In genomic region chr19:41351339-41352245, GRCh38 we compare ENCODE assay signal across 8 cellular contexts. TPM values are rescaled to one million over a fixed set of nuclear protein-coding genes. Genes with fewer than 3 reads are reported as not detected.
A peak's percentile ranks its signal among the peaks of the same experiment; 100 is the strongest.
DNase-seq lines count a peak whose midpoint lies in the region; ATAC-seq and TF ChIP-seq lines count a peak whose summit lies in the region.

No MANE protein-coding gene starts in this region.

- peaks cover 26 to 49% of the 10 kb centered on the region in 2 donors for H3K36me3 Mint-ChIP-seq in activated naive CD4-positive, alpha-beta T cell treated with anti-CD3 and anti-CD28 coated beads, Interleukin-2, amount 50 U/mL, for 72 hours

- H3K4me3 ChIP-seq in left ventricle myocardium inferior: peak overlapping the region; percentile 93
- H3K4me3 ChIP-seq in aorta (ENCODE audit: low read length in 2 of 2): peak overlapping the region; percentile 34 to 77

- peaks cover 13% of the 10 kb centered on the region for H3K27me3 ChIP-seq in left ventricle myocardium inferior (ENCODE audit: low read depth)
- H3K27me3 ChIP-seq in aorta (ENCODE audit: control insufficient read depth in 1 of 2, insufficient read depth in 2 of 2, low read length in 1 of 2): no peaks in the 10 kb centered on the region

- WGBS in aorta, 2 donors: 0% methylated on average over 46 to 58 of the region's 58 CpGs

- peak; percentile 23 for ATAC-seq in HG03097 (IDR thresholded peaks at IDR 0.05; ENCODE audit: low FRiP score, unreplicated experiment)
- peak; percentile 64 to 68 for ATAC-seq in activated naive CD4-positive, alpha-beta T cell treated with anti-CD3 and anti-CD28 coated beads, Interleukin-2, amount 50 U/mL, for 72 hours
- ATAC-seq in aorta (ENCODE audit: low FRiP score): peak; percentile 74

- no peaks in the 10 kb centered on the region for H3K9me3 Mint-ChIP-seq in activated naive CD4-positive, alpha-beta T cell treated with anti-CD3 and anti-CD28 coated beads, Interleukin-2, amount 50 U/mL, for 72 hours

- H3K4me1 ChIP-seq in left ventricle myocardium inferior (peaks cover 74% of the 10 kb centered on the region), aorta (ENCODE audit: control insufficient read depth in 1 of 2, insufficient read depth in 2 of 2, low read length in 2 of 2) (no peaks in the 10 kb centered on the region)

- TF ChIP-seq CTCF in left ventricle myocardium inferior (IDR thresholded peaks at IDR 0.05; ENCODE audit: borderline replicate concordance): no peak

- intact Hi-C loops in left ventricle myocardium inferior (cut with micrococcal nuclease): no loop called here
- intact Hi-C loops in aorta (cut with DNase I): loop anchor here in 1 of 2 donors (2.0 to 5.0 kb wide), 3 partner anchors 27 to 76 kb away; partner anchors contain the start of genes B3GNT8 and CCDC97

- H3K27ac Mint-ChIP-seq in activated naive CD4-positive, alpha-beta T cell treated with anti-CD3 and anti-CD28 coated beads, Interleukin-2, amount 50 U/mL, for 72 hours: peak overlapping the region; percentile 93 to 94

- peak; percentile 6 for DNase-seq in NCI-H1105 treated with DMSO at 0.1 percent for 48 hours (lab: John Stamatoyannopoulos, UW)
- no peak for DNase-seq in NCI-H1105 (lab: John Stamatoyannopoulos, UW)
- DNase-seq in SKM-1 treated with dmso at 0.1 percent for 144 hours (lab: John Stamatoyannopoulos, UW; ENCODE audit: unreplicated experiment): peak; percentile 61
- peak; percentile 80 to 85 for DNase-seq in activated naive CD4-positive, alpha-beta T cell treated with anti-CD3 and anti-CD28 coated beads, Interleukin-2, amount 50 U/mL, for 72 hours (ENCODE audit: low spot score in 2 of 2)
- peak; percentile 75 for DNase-seq in left ventricle myocardium inferior
- DNase-seq in retina: peak; percentile 54
- DNase-seq in aorta: peak; percentile 82 to 89

- H3K36me3 ChIP-seq in left ventricle myocardium inferior (peaks cover 16% of the 10 kb centered on the region), aorta (ENCODE audit: control insufficient read depth in 1 of 2, insufficient read depth in 2 of 2, low read length in 1 of 2) (no peaks in the 10 kb centered on the region)

- H3K27ac ChIP-seq in left ventricle myocardium inferior (replicated peaks) (peak overlapping the region; percentile 94), aorta (ENCODE audit: low read depth in 1 of 2, low read length in 2 of 2) (peak overlapping the region in 1 of 2 donors; percentile 29)

- H3K9me3 ChIP-seq in left ventricle myocardium inferior (replicated peaks) (no peaks in the 10 kb centered on the region), aorta (ENCODE audit: control insufficient read depth, low read length) (no peaks in the 10 kb centered on the region)

RNA-seq across cellular contexts. Expression of gene TGFB1, which starts 2.1 kb away (rescaled TPM):
- total RNA-seq in activated naive CD4-positive, alpha-beta T cell treated with anti-CD3 and anti-CD28 coated beads, Interleukin-2, amount 50 U/mL, for 72 hours: 100 to 1,000 TPM in 1 of 2 donors, 10 to 100 TPM in 1; 73.4 to 126 TPM
- total RNA-seq in left ventricle myocardium inferior: 14.9 TPM
- 10 to 100 TPM; 81.6 to 97.5 TPM for total RNA-seq in aorta
- polyA plus RNA-seq in aorta: 10 to 100 TPM; 25.4 to 56.6 TPM

RNA-seq across cellular contexts. Expression of gene B9D2, which starts 12.4 kb away (rescaled TPM):
- total RNA-seq in activated naive CD4-positive, alpha-beta T cell treated with anti-CD3 and anti-CD28 coated beads, Interleukin-2, amount 50 U/mL, for 72 hours: 1 to 10 TPM; 4.7 to 7.8 TPM
- total RNA-seq in left ventricle myocardium inferior (2.5 TPM), aorta (1 to 10 TPM; 4.1 to 5.6 TPM)
- 10 to 100 TPM in 1 of 2 donors, 1 to 10 TPM in 1; 1.6 to 13.5 TPM for polyA plus RNA-seq in aorta

RNA-seq across cellular contexts. Expression of gene TMEM91, which starts 24.7 kb away (rescaled TPM):
- 10 to 100 TPM in 1 of 2 donors, 1 to 10 TPM in 1; 8.2 to 11.0 TPM for total RNA-seq in activated naive CD4-positive, alpha-beta T cell treated with anti-CD3 and anti-CD28 coated beads, Interleukin-2, amount 50 U/mL, for 72 hours
- total RNA-seq in left ventricle myocardium inferior: 2.8 TPM
- 10 to 100 TPM in 1 of 2 donors, 1 to 10 TPM in 1; 9.5 to 28.2 TPM for total RNA-seq in aorta
- 10 to 100 TPM in 1 of 2 donors, 1 to 10 TPM in 1; 8.9 to 55.8 TPM for polyA plus RNA-seq in aorta

RNA-seq across cellular contexts. Expression of gene CCDC97, which starts 41.6 kb away (rescaled TPM):
- total RNA-seq in activated naive CD4-positive, alpha-beta T cell treated with anti-CD3 and anti-CD28 coated beads, Interleukin-2, amount 50 U/mL, for 72 hours: 10 to 100 TPM; 24.7 to 43.1 TPM
- 15.5 TPM for total RNA-seq in left ventricle myocardium inferior
- 10 to 100 TPM; 18.7 to 24.3 TPM for total RNA-seq in aorta
- polyA plus RNA-seq in aorta: 10 to 100 TPM in 1 of 2 donors, 1 to 10 TPM in 1; 7.0 to 10.8 TPM

RNA-seq across cellular contexts. Expression of gene EXOSC5, which starts 45.6 kb away (rescaled TPM):
- 10 to 100 TPM; 44.7 to 61.1 TPM for total RNA-seq in activated naive CD4-positive, alpha-beta T cell treated with anti-CD3 and anti-CD28 coated beads, Interleukin-2, amount 50 U/mL, for 72 hours
- total RNA-seq in left ventricle myocardium inferior (17.4 TPM), aorta (1 to 10 TPM; 5.5 to 8.7 TPM)
- polyA plus RNA-seq in aorta: 10 to 100 TPM in 1 of 2 donors, 1 to 10 TPM in 1; 9.9 to 15.4 TPM

Comparison
In these comparisons a context has a peak if more than half of its experiments do, and no peak if none do; other contexts are left out.
1. ATAC-seq: peak in every context shown above with its lines; median percentile 74 in aorta; 66 in activated naive CD4-positive, alpha-beta T cell treated with anti-CD3 and anti-CD28 coated beads, Interleukin-2, amount 50 U/mL, for 72 hours; 23 in HG03097.